In genomic region chr7:12687213-12688171, GRCh38 we compare ENCODE assay signal across 8 cellular contexts. TPM values are rescaled to one million over a fixed set of nuclear protein-coding genes. Genes with fewer than 3 reads are reported as not detected.
DNase-seq lines count a peak whose midpoint lies in the region; ATAC-seq, FAIRE-seq and TF ChIP-seq lines count a peak whose summit lies in the region.

A gene with protein sequence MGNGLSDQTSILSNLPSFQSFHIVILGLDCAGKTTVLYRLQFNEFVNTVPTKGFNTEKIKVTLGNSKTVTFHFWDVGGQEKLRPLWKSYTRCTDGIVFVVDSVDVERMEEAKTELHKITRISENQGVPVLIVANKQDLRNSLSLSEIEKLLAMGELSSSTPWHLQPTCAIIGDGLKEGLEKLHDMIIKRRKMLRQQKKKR (plus strand): TSS chr7:12687633. CDS start chr7:12688255, 622 bp downstream.

- intact Hi-C loops in activated CD4-positive, alpha-beta T cell treated with anti-CD3 and anti-CD28 coated beads for 36 hours (cut with DNase I, micrococcal nuclease), result loop anchor here (2.0 to 10.0 kb wide), 6 partner anchors 49 to 575 kb away; no protein-coding TSS in a partner anchor
- intact Hi-C loops in kidney (cut with DNase I), result no loop called here

- POLR2A ChIA-PET in activated CD4-positive, alpha-beta T cell treated with anti-CD3 and anti-CD28 coated beads for 36 hours (lab: Charles Lee), result interaction anchor here (0.6 kb wide), 2 partner anchors 10 to 77 kb away, joined by 3 read pairs; no protein-coding TSS in a partner anchor

- H3K36me3 Mint-ChIP-seq in activated CD4-positive, alpha-beta T cell treated with anti-CD3 and anti-CD28 coated beads for 36 hours (ENCODE audit: low read depth), result no peaks in the 10 kb centered on the region

- H3K9me3 Mint-ChIP-seq in activated CD4-positive, alpha-beta T cell treated with anti-CD3 and anti-CD28 coated beads for 36 hours (ENCODE audit: low read depth), result no peaks in the 10 kb centered on the region

- peak within 1 kb of the TSS; percentile 93 for H3K27ac Mint-ChIP-seq in activated CD4-positive, alpha-beta T cell treated with anti-CD3 and anti-CD28 coated beads for 36 hours

- H3K4me1 Mint-ChIP-seq in activated CD4-positive, alpha-beta T cell treated with anti-CD3 and anti-CD28 coated beads for 36 hours, result peaks cover 30% of the 10 kb centered on the region

- CTCF ChIA-PET in activated CD4-positive, alpha-beta T cell treated with anti-CD3 and anti-CD28 coated beads for 36 hours (lab: Charles Lee), result interaction anchor here (0.6 to 2.5 kb wide), 11 partner anchors 12 to 203 kb away, joined by 3 to 13 read pairs (median 5); no protein-coding TSS in a partner anchor

- H3K9ac ChIP-seq in kidney (ENCODE audit: low read length in 2 of 2), result peak within 1 kb of the TSS; percentile 57 to 92

- H3K9me3 ChIP-seq in kidney (ENCODE audit: control insufficient read depth in 1 of 2, low read length in 2 of 2), result no peaks in the 10 kb centered on the region

- FAIRE-seq in kidney (lab: Jason Lieb, UNC), result peak; percentile 96

- H3K27ac ChIP-seq in kidney (ENCODE audit: low read depth in 2 of 2, low read length in 2 of 2), result peak within 1 kb of the TSS; percentile 82 to 86

- no peaks in the 10 kb centered on the region for H3K27me3 Mint-ChIP-seq in activated CD4-positive, alpha-beta T cell treated with anti-CD3 and anti-CD28 coated beads for 36 hours

- H3K4me3 ChIP-seq in AG09309 (ENCODE audit: control insufficient read depth, low read depth, low read length), result peak within 1 kb of the TSS; percentile 86
- peak within 1 kb of the TSS; percentile 91 for H3K4me3 ChIP-seq in choroid plexus epithelial cell (ENCODE audit: low read depth, low read length)
- peak within 1 kb of the TSS; percentile 81 to 100 for H3K4me3 ChIP-seq in kidney (ENCODE audit: low read length in 2 of 2)

- TF ChIP-seq CTCF in AG09309 (IDR thresholded peaks at IDR 0.05; ENCODE audit: control insufficient read depth, insufficient read depth, low read depth, low read length, missing control alignments) (peak; percentile 55), choroid plexus epithelial cell (conservative IDR thresholded peaks at IDR 0.05; ENCODE audit: low read depth, low read length) (peak; percentile 52), kidney (IDR thresholded peaks at IDR 0.05; ENCODE audit: borderline replicate concordance, extremely low read depth, insufficient read depth) (peak; percentile 38)

- peaks cover 0 to 2% of the 10 kb centered on the region in 2 donors for H3K4me1 ChIP-seq in kidney (ENCODE audit: control insufficient read depth in 1 of 2, insufficient read depth in 1 of 2, low read depth in 1 of 2, low read length in 2 of 2)

- H3K36me3 ChIP-seq in kidney (ENCODE audit: control insufficient read depth in 1 of 2, insufficient read depth in 2 of 2, low read length in 2 of 2), result no peaks in the 10 kb centered on the region

- peak within 1 kb of the TSS; percentile 78 for H3K4me3 Mint-ChIP-seq in activated CD4-positive, alpha-beta T cell treated with anti-CD3 and anti-CD28 coated beads for 36 hours

- DNase-seq in AG09309 (ENCODE audit: low read depth) (peak; percentile 86), NCI-H446 treated with DMSO at 0.1 percent for 48 hours (lab: John Stamatoyannopoulos, UW) (peak; percentile 95), choroid plexus epithelial cell (ENCODE audit: low read depth) (peak; percentile 99), kidney (peak; percentile 98)
- peak; percentile 95 for DNase-seq in activated CD4-positive, alpha-beta T cell treated with anti-CD3 and anti-CD28 coated beads for 36 hours
- peak; percentile 67 to 76 for DNase-seq in stimulated activated CD4-positive, alpha-beta T cell treated with anti-CD3 and anti-CD28 coated beads, Interleukin-15, amount 100 ng/mL, for 1 hour (ENCODE audit: low read depth in 1 of 2, low spot score in 1 of 2)

- ATAC-seq in GM19035 (IDR thresholded peaks at IDR 0.05; ENCODE audit: unreplicated experiment) (peak; percentile 80), HG03354 (IDR thresholded peaks at IDR 0.05; ENCODE audit: poor library complexity, severe bottlenecking, unreplicated experiment) (peak; percentile 78)
- ATAC-seq in activated CD4-positive, alpha-beta T cell treated with anti-CD3 and anti-CD28 coated beads for 36 hours, result peak; percentile 76

RNA-seq across cellular contexts. Expression of the gene that starts here (rescaled TPM):
- 10 to 100 TPM in 1 of 2 experiments, 1 to 10 TPM in 1; 7.5 to 10.4 TPM for total RNA-seq in activated CD4-positive, alpha-beta T cell treated with anti-CD3 and anti-CD28 coated beads for 36 hours
- total RNA-seq in kidney, result 21.6 TPM
- polyA plus RNA-seq in kidney (ENCODE audit: insufficient read depth, low read depth, low replicate concordance), result 11.8 TPM

Comparison
In these comparisons a context has a peak if more than half of its experiments do, and no peak if none do; other contexts are left out.
1. Peak in every context shown above with its lines: DNase-seq, ATAC-seq, H3K4me3 ChIP-seq and H3K27ac ChIP-seq.